Comparison of ENCODE assay signal across 12 cellular contexts in the genomic region with DNA sequence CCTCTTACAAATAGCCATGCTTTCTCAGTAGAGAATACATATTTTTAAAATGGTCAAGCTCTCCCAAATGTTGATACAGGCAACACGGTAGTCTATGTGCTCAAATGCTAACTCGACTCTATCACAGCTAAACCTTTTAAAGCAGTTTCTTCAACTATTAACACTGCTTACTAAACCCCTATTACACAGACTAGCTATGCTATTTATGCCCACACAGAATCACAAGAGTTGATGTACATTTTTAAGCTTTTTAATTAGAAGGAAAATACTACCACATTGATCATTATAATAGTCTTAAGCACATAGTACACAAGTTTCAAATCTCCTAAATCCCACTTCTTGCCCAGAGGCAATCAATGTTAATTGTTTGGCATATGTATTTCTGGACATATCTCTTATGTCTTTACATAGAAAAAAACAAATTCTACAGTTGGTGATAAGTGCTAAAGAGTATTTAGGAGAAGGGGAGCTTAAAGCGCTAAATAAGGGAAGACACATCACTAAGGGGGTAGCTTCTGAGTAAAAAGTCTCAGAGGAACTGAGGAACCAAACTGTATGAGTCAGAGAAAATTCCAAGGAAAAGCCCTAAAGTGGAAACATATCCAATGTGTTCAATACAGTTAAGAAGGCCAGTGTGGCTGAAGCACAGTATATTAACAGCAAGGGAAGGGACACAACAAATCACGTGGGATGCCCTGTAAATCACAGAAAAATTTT. TPM values are rescaled to one million over a fixed set of nuclear protein-coding genes. Genes with fewer than 3 reads are reported as not detected.
DNase-seq lines count a peak whose midpoint lies in the region; ATAC-seq and TF ChIP-seq lines count a peak whose summit lies in the region.
"Had no signal": no experiment of that assay in that cellular context is flagged by ENCODE, and none has a peak within 500 bp of the region (broad histone marks: within the 10 kb centered on the region; RNA-seq: fewer than 3 reads in every experiment).

No MANE protein-coding gene starts in this region.

- H4K20me1 ChIP-seq in DOHH2 (ENCODE audit: control insufficient read depth, insufficient read depth, low read depth, low read length), result peaks cover 68% of the 10 kb centered on the region

- in situ Hi-C loops in brain microvascular endothelial cell (cut with HindIII; ENCODE audit: low pct_ligation_motif_present, low sequenced_read_pairs), result no loop called here

- peaks cover 100% of the 10 kb centered on the region for H3K79me2 ChIP-seq in DOHH2 (ENCODE audit: control insufficient read depth, low read length)

- H3K4me2 ChIP-seq in DOHH2 (ENCODE audit: low read length), result peak overlapping the region; percentile 3

- no peak for ATAC-seq in HG03196 (IDR thresholded peaks at IDR 0.05; ENCODE audit: unreplicated experiment)

- H3K4me3 ChIP-seq in DOHH2 (ENCODE audit: low read length) (no peak overlapping the region), brain microvascular endothelial cell (ENCODE audit: low read depth, low read length) (no peak overlapping the region), neutrophil (ENCODE audit: low read depth in 1 of 2, low read length in 1 of 2) (no peak overlapping the region)
- H3K4me3 ChIP-seq: upper lobe of left lung had no signal

- H3K9me3 ChIP-seq in DOHH2 (ENCODE audit: control insufficient read depth, insufficient read depth, low read length) (no peaks in the 10 kb centered on the region), neutrophil (no peaks in the 10 kb centered on the region)
- H3K9me3 ChIP-seq: upper lobe of left lung had no signal

- no peaks in the 10 kb centered on the region for H3K27me3 ChIP-seq in DOHH2 (ENCODE audit: control insufficient read depth, low read length)
- no peaks in the 10 kb centered on the region for H3K27me3 ChIP-seq in brain microvascular endothelial cell (replicated peaks)
- no peaks in the 10 kb centered on the region for H3K27me3 ChIP-seq in neutrophil
- H3K27me3 ChIP-seq: upper lobe of left lung had no signal

- H3K27ac ChIP-seq in DOHH2 (ENCODE audit: low read depth, low read length) (no peak overlapping the region), brain microvascular endothelial cell (peak overlapping the region; percentile 4), neutrophil (peak overlapping the region; percentile 41)

- peak; percentile 29 for DNase-seq in LHCN-M2 (ENCODE audit: low read depth)
- no peak for DNase-seq in brain microvascular endothelial cell
- no peak for DNase-seq in NOMO-1 treated with DMSO at 0.1 percent for 48 hours (lab: John Stamatoyannopoulos, UW; ENCODE audit: unreplicated experiment)
- no peak for DNase-seq in GF-D8 (lab: John Stamatoyannopoulos, UW)
- no peak for DNase-seq in hippocampal formation (lab: John Stamatoyannopoulos, UW)
- DNase-seq: midbrain; MM.1S; stimulated activated CD4-positive, alpha-beta T cell treated with anti-CD3 and anti-CD28 coated beads, Interleukin-2, amount 100 ng/mL, for 24 hours; upper lobe of left lung had no signal

- peaks cover 37% of the 10 kb centered on the region for H3K4me1 ChIP-seq in DOHH2 (ENCODE audit: control insufficient read depth, low read length)
- H3K4me1 ChIP-seq in neutrophil (ENCODE audit: control insufficient read depth in 1 of 2, insufficient read depth in 1 of 2, low read depth in 1 of 2, low read length in 1 of 2), result peaks cover 16 to 22% of the 10 kb centered on the region in 2 experiments

- TF ChIP-seq CTCF in DOHH2 (IDR thresholded peaks at IDR 0.05; ENCODE audit: low read depth, low read length, poor library complexity, severe bottlenecking), result no peak
- TF ChIP-seq CTCF in brain microvascular endothelial cell (IDR thresholded peaks at IDR 0.05; ENCODE audit: low read depth, low read length, missing control alignments), result no peak
- TF ChIP-seq CTCF in neutrophil (IDR thresholded peaks at IDR 0.05), result no peak

- H3K9me2 ChIP-seq in DOHH2 (replicated peaks; ENCODE audit: control insufficient read depth, low read length), result no peaks in the 10 kb centered on the region

- peaks cover 57% of the 10 kb centered on the region for H3F3A ChIP-seq in DOHH2 (ENCODE audit: control insufficient read depth, insufficient read depth)

- peaks cover 94% of the 10 kb centered on the region for H3K36me3 ChIP-seq in DOHH2 (ENCODE audit: control insufficient read depth, low read length)
- peaks cover 53% of the 10 kb centered on the region for H3K36me3 ChIP-seq in brain microvascular endothelial cell (replicated peaks)
- peaks cover 62% of the 10 kb centered on the region for H3K36me3 ChIP-seq in neutrophil

RNA-seq across cellular contexts. Expression of gene HNRNPC, which starts 13.7 kb away (rescaled TPM):
- 877 and 1,010 TPM in 2 replicates for total RNA-seq in LHCN-M2 (2014; rRNA removed)
- polyA plus RNA-seq in LHCN-M2 (2012), result 512 TPM

RNA-seq across cellular contexts. Expression of gene RPGRIP1, which starts 24.3 kb away (rescaled TPM):
- total RNA-seq in LHCN-M2 (2014; rRNA removed), result not detected in 2 replicates
- polyA plus RNA-seq in LHCN-M2 (2012), result not detected
